Comparison of ENCODE assay signal across 13 cellular contexts in genomic region chr9:98708103-98708932, GRCh38. TPM values are rescaled to one million over a fixed set of nuclear protein-coding genes. Genes with fewer than 3 reads are reported as not detected.
A peak's percentile ranks its signal among the peaks of the same experiment; 100 is the strongest.
DNase-seq lines count a peak whose midpoint lies in the region; ATAC-seq and TF ChIP-seq lines count a peak whose summit lies in the region.
"Had no signal": no experiment of that assay in that cellular context is flagged by ENCODE, and none has a peak within 500 bp of the region (broad histone marks: within the 10 kb centered on the region; RNA-seq: fewer than 3 reads in every experiment).

No MANE protein-coding gene starts in this region.

- H3K4me1 Mint-ChIP-seq in stimulated activated memory B cell treated with anti-CD40 and anti-IgM and Interleukin-4, amounts not matched to agents 10 μg/mL and 1 μg/mL and 100 μg/mL, for 72 hours, result no peaks in the 10 kb centered on the region
- H3K4me1 Mint-ChIP-seq: activated T-helper 17 cell treated with anti-CD3 and anti-CD28 coated beads, Interleukin-2, amount 50 U/mL, for 72 hours had no signal

- no TSS peak for BruUV-seq in mammary epithelial cell (replicated peaks; lab: Mats Ljungman, UMichigan)

- H3K9ac ChIP-seq in mammary epithelial cell (ENCODE audit: insufficient read depth, low read length), result no peak overlapping the region

- dilution Hi-C loops in mammary epithelial cell (cut with HindIII; ENCODE audit: low sequenced_read_pairs), result no loop called here

- in situ Hi-C loops in mammary epithelial cell (cut with MboI; ENCODE audit: low sequenced_read_pairs in 2 of 2) (no loop called here), brain microvascular endothelial cell (cut with HindIII; ENCODE audit: low pct_ligation_motif_present, low sequenced_read_pairs) (no loop called here)

- CTCF ChIA-PET in mammary epithelial cell (lab: Charles Lee; ENCODE audit: low non-redundant PET), result no interaction called here

- DNase-seq in 8988T (peak; percentile 44), ELR (ENCODE audit: low read depth) (peak; percentile 11), mammary epithelial cell (no peak), lower lobe of right lung (no peak), brain microvascular endothelial cell (no peak), NCI-H82 treated with DMSO at 0.1 percent for 48 hours (lab: John Stamatoyannopoulos, UW; ENCODE audit: unreplicated experiment) (no peak), COLO829 (ENCODE audit: low spot score) (no peak)
- DNase-seq: DMS79 treated with DMSO at 0.1 percent for 48 hours; naive thymus-derived CD4-positive, alpha-beta T cell; NCI-H1105 had no signal

- no peaks in the 10 kb centered on the region for H3K36me3 Mint-ChIP-seq in stimulated activated memory B cell treated with anti-CD40 and anti-IgM and Interleukin-4, amounts not matched to agents 10 μg/mL and 1 μg/mL and 100 μg/mL, for 72 hours
- H3K36me3 Mint-ChIP-seq: naive thymus-derived CD4-positive, alpha-beta T cell had no signal

- H2AFZ ChIP-seq in mammary epithelial cell (ENCODE audit: low read depth, low read length), result no peak overlapping the region

- H3K9me3 ChIP-seq in mammary epithelial cell (replicated peaks; ENCODE audit: insufficient read depth, low read length) (no peaks in the 10 kb centered on the region), lower lobe of right lung (no peaks in the 10 kb centered on the region)

- H3K36me3 ChIP-seq in mammary epithelial cell (ENCODE audit: insufficient read depth, low read length) (no peaks in the 10 kb centered on the region), lower lobe of right lung (no peaks in the 10 kb centered on the region), brain microvascular endothelial cell (replicated peaks) (no peaks in the 10 kb centered on the region)

- 0% methylated on average over 8 of the region's 89 CpGs for WGBS in mammary epithelial cell (ENCODE audit: low coverage, missing lambda C conversion rate)

- intact Hi-C loops in mammary epithelial cell (cut with micrococcal nuclease) (no loop called here), lower lobe of right lung (cut with DNase I) (no loop called here)

- H3K4me3 Mint-ChIP-seq in stimulated activated memory B cell treated with anti-CD40 and anti-IgM and Interleukin-4, amounts not matched to agents 10 μg/mL and 1 μg/mL and 100 μg/mL, for 72 hours, result no peak overlapping the region
- H3K4me3 Mint-ChIP-seq: activated T-helper 17 cell treated with anti-CD3 and anti-CD28 coated beads, Interleukin-2, amount 50 U/mL, for 72 hours had no signal

- H4K20me1 ChIP-seq in mammary epithelial cell (ENCODE audit: insufficient read depth, low read length), result no peaks in the 10 kb centered on the region

- no peaks in the 10 kb centered on the region for H3K79me2 ChIP-seq in mammary epithelial cell (ENCODE audit: insufficient read depth, low read length)

- H3K27me3 Mint-ChIP-seq in stimulated activated memory B cell treated with anti-CD40 and anti-IgM and Interleukin-4, amounts not matched to agents 10 μg/mL and 1 μg/mL and 100 μg/mL, for 72 hours, result peaks cover 65% of the 10 kb centered on the region

- TF ChIP-seq CTCF in mammary epithelial cell (conservative IDR thresholded peaks at IDR 0.05 in 1 of 2, IDR thresholded peaks at IDR 0.05 in 1 of 2; ENCODE audit: extremely low read depth in 1 of 2, insufficient read depth in 1 of 2, low read depth in 1 of 2, low read length in 2 of 2) (no peak), lower lobe of right lung (IDR thresholded peaks at IDR 0.05) (no peak), brain microvascular endothelial cell (IDR thresholded peaks at IDR 0.05; ENCODE audit: low read depth, low read length, missing control alignments) (no peak)

- H3K4me1 ChIP-seq in mammary epithelial cell (ENCODE audit: insufficient read depth, low read length) (peaks cover 8% of the 10 kb centered on the region), lower lobe of right lung (peaks cover 6% of the 10 kb centered on the region)

- peak overlapping the region; percentile 54 for H3K4me2 ChIP-seq in mammary epithelial cell (ENCODE audit: insufficient read depth, low read depth, low read length)

- ATAC-seq in lower lobe of right lung, result no peak
- no peak for ATAC-seq in stimulated activated memory B cell treated with anti-CD40 and anti-IgM and Interleukin-4, amounts not matched to agents 10 μg/mL and 1 μg/mL and 100 μg/mL, for 72 hours
- ATAC-seq: activated T-helper 17 cell treated with anti-CD3 and anti-CD28 coated beads, Interleukin-2, amount 50 U/mL, for 72 hours; naive thymus-derived CD4-positive, alpha-beta T cell had no signal

- H3K27ac Mint-ChIP-seq in stimulated activated memory B cell treated with anti-CD40 and anti-IgM and Interleukin-4, amounts not matched to agents 10 μg/mL and 1 μg/mL and 100 μg/mL, for 72 hours, result no peak overlapping the region
- H3K27ac Mint-ChIP-seq: activated T-helper 17 cell treated with anti-CD3 and anti-CD28 coated beads, Interleukin-2, amount 50 U/mL, for 72 hours; naive thymus-derived CD4-positive, alpha-beta T cell had no signal

- H3K9me3 Mint-ChIP-seq in stimulated activated memory B cell treated with anti-CD40 and anti-IgM and Interleukin-4, amounts not matched to agents 10 μg/mL and 1 μg/mL and 100 μg/mL, for 72 hours, result no peaks in the 10 kb centered on the region
- H3K9me3 Mint-ChIP-seq: activated T-helper 17 cell treated with anti-CD3 and anti-CD28 coated beads, Interleukin-2, amount 50 U/mL, for 72 hours had no signal

- H3K27ac ChIP-seq in mammary epithelial cell (ENCODE audit: insufficient read depth, low read depth, low read length), result no peak overlapping the region
- H3K27ac ChIP-seq in lower lobe of right lung, result no peak overlapping the region
- no peak overlapping the region for H3K27ac ChIP-seq in brain microvascular endothelial cell
- H3K27ac ChIP-seq: epithelial cell of prostate had no signal

- H3K27me3 ChIP-seq in mammary epithelial cell (ENCODE audit: insufficient read depth, low read length) (peaks cover 28% of the 10 kb centered on the region), lower lobe of right lung (ENCODE audit: low read depth) (peaks cover 83% of the 10 kb centered on the region), brain microvascular endothelial cell (replicated peaks) (peaks cover 42% of the 10 kb centered on the region)

- H3K4me3 ChIP-seq in mammary epithelial cell (replicated peaks in 1 of 3; ENCODE audit: insufficient read depth in 1 of 3, low read depth in 2 of 3, low read length in 3 of 3) (no peak overlapping the region), lower lobe of right lung (peak overlapping the region; percentile 25), brain microvascular endothelial cell (ENCODE audit: low read depth, low read length) (no peak overlapping the region)

RNA-seq across cellular contexts. Expression of gene GABBR2, which starts 0.4 kb away (rescaled TPM):
- total RNA-seq in mammary epithelial cell (not detected), lower lobe of right lung (0.24 TPM)
- polyA plus RNA-seq in mammary epithelial cell, result not detected
- polyA minus RNA-seq in mammary epithelial cell, result not detected
- total RNA-seq: activated T-helper 17 cell treated with anti-CD3 and anti-CD28 coated beads, Interleukin-2, amount 50 U/mL, for 72 hours; naive thymus-derived CD4-positive, alpha-beta T cell had no signal
- polyA plus RNA-seq: naive thymus-derived CD4-positive, alpha-beta T cell had no signal

Comparison
In these comparisons a context has a peak if more than half of its experiments do, and no peak if none do; other contexts are left out.
1. DNase-seq: peak in 8988T (single experiment) and ELR (single experiment); none in mammary epithelial cell (single experiment), lower lobe of right lung (single experiment), brain microvascular endothelial cell (single experiment), NCI-H82 treated with DMSO at 0.1 percent for 48 hours (single experiment) and COLO829 (single experiment).